ENCODE assay signal across 8 cellular contexts in genomic region chr5:40798856-40799210, GRCh38.
DNase-seq lines count a peak whose midpoint lies in the region; ATAC-seq and TF ChIP-seq lines count a peak whose summit lies in the region.

No MANE protein-coding gene starts in this region.

- H3K4me3 ChIP-seq in cardiac fibroblast (replicated peaks in 1 of 2; ENCODE audit: low read depth in 2 of 2, low read length in 2 of 2) (peak overlapping the region; percentile 65 to 90), mucosa of stomach (ENCODE audit: low read length) (peak overlapping the region; percentile 67)

- H3K27me3 Mint-ChIP-seq in stimulated activated naive CD8-positive, alpha-beta T cell treated with anti-CD3 and anti-CD28 coated beads, Interleukin-15, Interleukin-2, amounts not matched to agents 100 ng/mL and 50 ng/mL, for 24 hours: peaks cover 4% of the 10 kb centered on the region

- no peaks in the 10 kb centered on the region for H3K9me3 ChIP-seq in mucosa of stomach (ENCODE audit: control insufficient read depth, low read length)

- H3K27me3 ChIP-seq in mucosa of stomach (ENCODE audit: control insufficient read depth, insufficient read depth, low read length): no peaks in the 10 kb centered on the region

- no peak for TF ChIP-seq CTCF in cardiac fibroblast (IDR thresholded peaks at IDR 0.05; ENCODE audit: low read depth, low read length)

- peak overlapping the region; percentile 64 for H3K27ac Mint-ChIP-seq in stimulated activated naive CD8-positive, alpha-beta T cell treated with anti-CD3 and anti-CD28 coated beads, Interleukin-15, Interleukin-2, amounts not matched to agents 100 ng/mL and 50 ng/mL, for 24 hours

- peaks cover 19% of the 10 kb centered on the region for H3K4me1 ChIP-seq in mucosa of stomach (ENCODE audit: control insufficient read depth, insufficient read depth, low read length)

- DNase-seq in stimulated activated naive CD8-positive, alpha-beta T cell treated with anti-CD3 and anti-CD28 coated beads, Interleukin-15, Interleukin-2, amounts not matched to agents 100 U/mL and 50 U/mL, for 24 hours: no peak
- no peak for DNase-seq in cardiac fibroblast (ENCODE audit: low read depth in 2 of 2)
- no peak for DNase-seq in 8988T
- no peak for DNase-seq in NAMALWA (ENCODE audit: low spot score)

- peak overlapping the region; percentile 92 for H3K4me3 Mint-ChIP-seq in stimulated activated naive CD8-positive, alpha-beta T cell treated with anti-CD3 and anti-CD28 coated beads, Interleukin-15, Interleukin-2, amounts not matched to agents 100 ng/mL and 50 ng/mL, for 24 hours

- H3K4me1 Mint-ChIP-seq in stimulated activated naive CD8-positive, alpha-beta T cell treated with anti-CD3 and anti-CD28 coated beads, Interleukin-15, Interleukin-2, amounts not matched to agents 100 ng/mL and 50 ng/mL, for 24 hours (ENCODE audit: low read depth): peaks cover 44% of the 10 kb centered on the region

- no peaks in the 10 kb centered on the region for H3K9me3 Mint-ChIP-seq in stimulated activated naive CD8-positive, alpha-beta T cell treated with anti-CD3 and anti-CD28 coated beads, Interleukin-15, Interleukin-2, amounts not matched to agents 100 ng/mL and 50 ng/mL, for 24 hours

- no peak for ATAC-seq in stimulated activated naive CD8-positive, alpha-beta T cell treated with anti-CD3 and anti-CD28 coated beads, Interleukin-15, Interleukin-2, amounts not matched to agents 100 U/mL and 50 U/mL, for 24 hours
- ATAC-seq in HG03342 (IDR thresholded peaks at IDR 0.05; ENCODE audit: unreplicated experiment) (no peak), GM19023 (IDR thresholded peaks at IDR 0.05; ENCODE audit: unreplicated experiment) (no peak)

- no peaks in the 10 kb centered on the region for H3K36me3 ChIP-seq in mucosa of stomach (ENCODE audit: control insufficient read depth, insufficient read depth, low read length)

- H3K9ac ChIP-seq in mucosa of stomach (ENCODE audit: low read length): peak overlapping the region; percentile 72

- peaks cover 23% of the 10 kb centered on the region for H3K36me3 Mint-ChIP-seq in stimulated activated naive CD8-positive, alpha-beta T cell treated with anti-CD3 and anti-CD28 coated beads, Interleukin-15, Interleukin-2, amounts not matched to agents 100 ng/mL and 50 ng/mL, for 24 hours (ENCODE audit: low read depth)
